ENCODE assay signal across 15 cellular contexts in genomic region chr13:71395053-71395452, GRCh38.
DNase-seq lines count a peak whose midpoint lies in the region; ATAC-seq and TF ChIP-seq lines count a peak whose summit lies in the region.
"Had no signal": no experiment of that assay in that cellular context is flagged by ENCODE, and none has a peak within 500 bp of the region (broad histone marks: within the 10 kb centered on the region; RNA-seq: fewer than 3 reads in every experiment).

No MANE protein-coding gene starts in this region.

- peaks cover 11% of the 10 kb centered on the region for H3K9me3 ChIP-seq in endodermal cell (ENCODE audit: control insufficient read depth, low read length)
- H3K9me3 ChIP-seq: A549, BE2C had no signal

- peaks cover 3% of the 10 kb centered on the region for H3K4me1 Mint-ChIP-seq in endodermal cell
- H3K4me1 Mint-ChIP-seq in nephron progenitor cell, result peaks cover 24% of the 10 kb centered on the region
- H3K4me1 Mint-ChIP-seq: CD4-positive, alpha-beta memory T cell; H9 had no signal

- H3K36me3 ChIP-seq in endodermal cell (ENCODE audit: control insufficient read depth, insufficient read depth, low read length), result no peaks in the 10 kb centered on the region
- H3K36me3 ChIP-seq: BE2C had no signal

- no peak overlapping the region for H3K9ac ChIP-seq in endodermal cell (ENCODE audit: extremely low read depth, low read length, poor library complexity, severe bottlenecking)

- H3K9me3 Mint-ChIP-seq in endodermal cell (peaks cover 11% of the 10 kb centered on the region), nephron progenitor cell (peaks cover 25% of the 10 kb centered on the region)
- H3K9me3 Mint-ChIP-seq in activated naive CD4-positive, alpha-beta T cell treated with anti-CD3 and anti-CD28 coated beads, Interleukin-2, amount 50 U/mL, for 72 hours, result no peaks in the 10 kb centered on the region

- no peaks in the 10 kb centered on the region for H3K27me3 Mint-ChIP-seq in endodermal cell (ENCODE audit: insufficient read depth)
- peaks cover 2% of the 10 kb centered on the region for H3K27me3 Mint-ChIP-seq in nephron progenitor cell (ENCODE audit: low read depth, poor library complexity)
- H3K27me3 Mint-ChIP-seq: CD4-positive, alpha-beta memory T cell had no signal

- H3K27ac Mint-ChIP-seq in endodermal cell (peak overlapping the region; percentile 48), nephron progenitor cell (peak overlapping the region; percentile 93)
- no peak overlapping the region for H3K27ac Mint-ChIP-seq in activated naive CD4-positive, alpha-beta T cell treated with anti-CD3 and anti-CD28 coated beads, Interleukin-2, amount 50 U/mL, for 72 hours
- H3K27ac Mint-ChIP-seq: CD4-positive, alpha-beta memory T cell; GM23338; H9 had no signal

- ATAC-seq in left ventricle myocardium superior (peak; percentile 53), GM21447 (IDR thresholded peaks at IDR 0.05; ENCODE audit: unreplicated experiment) (no peak)
- no peak for ATAC-seq in activated naive CD4-positive, alpha-beta T cell treated with anti-CD3 and anti-CD28 coated beads, Interleukin-2, amount 50 U/mL, for 72 hours
- ATAC-seq: A549, GM12878, GM23338, HepG2 had no signal

- H3K4me3 ChIP-seq in endodermal cell (ENCODE audit: low read length), result no peak overlapping the region
- H3K4me3 ChIP-seq: A549, GM12878, GM23338 had no signal

- H3K27ac ChIP-seq in endodermal cell (ENCODE audit: low read depth, low read length), result no peak overlapping the region
- H3K27ac ChIP-seq: A549, C4-2B had no signal

- WGBS in endodermal cell (ENCODE audit: insufficient coverage in 1 of 2, insufficient read length in 1 of 2), 2 experiments, result 90 to 97% methylated on average over 5 to 8 of the region's 8 CpGs

- H3K36me3 Mint-ChIP-seq in endodermal cell (ENCODE audit: low read depth), result no peaks in the 10 kb centered on the region
- H3K36me3 Mint-ChIP-seq in nephron progenitor cell (ENCODE audit: low read depth), result peaks cover 13% of the 10 kb centered on the region
- H3K36me3 Mint-ChIP-seq in activated naive CD4-positive, alpha-beta T cell treated with anti-CD3 and anti-CD28 coated beads, Interleukin-2, amount 50 U/mL, for 72 hours, result peaks cover 0 to 5% of the 10 kb centered on the region in 2 donors
- H3K36me3 Mint-ChIP-seq: CD4-positive, alpha-beta memory T cell had no signal

- TF ChIP-seq CTCF in endodermal cell (conservative IDR thresholded peaks at IDR 0.05) (no peak), nephron progenitor cell (IDR thresholded peaks at IDR 0.05) (no peak)

- no peaks in the 10 kb centered on the region for H3K27me3 ChIP-seq in endodermal cell (ENCODE audit: control insufficient read depth, insufficient read depth, low read length, poor library complexity, severe bottlenecking)
- H3K27me3 ChIP-seq: BE2C had no signal

- H3K4me3 Mint-ChIP-seq in endodermal cell (no peak overlapping the region), nephron progenitor cell (peak overlapping the region; percentile 29)
- H3K4me3 Mint-ChIP-seq: CD4-positive, alpha-beta memory T cell; GM23338; H9 had no signal

- intact Hi-C loops in left ventricle myocardium superior (cut with micrococcal nuclease), result no loop called here

- DNase-seq in endodermal cell (no peak), left ventricle myocardium superior (no peak), nephron progenitor cell (peak; percentile 8), NCI-H187 (lab: John Stamatoyannopoulos, UW) (no peak)
- DNase-seq in activated naive CD4-positive, alpha-beta T cell treated with anti-CD3 and anti-CD28 coated beads, Interleukin-2, amount 50 U/mL, for 72 hours (ENCODE audit: low spot score in 2 of 2), result no peak
- DNase-seq: BE2C; CD4-positive, alpha-beta memory T cell; DMS79; H9 had no signal

- no peaks in the 10 kb centered on the region for H3K4me1 ChIP-seq in endodermal cell (ENCODE audit: control insufficient read depth, insufficient read depth, low read length)
- H3K4me1 ChIP-seq: A549, BE2C had no signal

Comparison
In these comparisons a context has a peak if more than half of its experiments do, and no peak if none do; other contexts are left out.
1. H3K27ac Mint-ChIP-seq: peak in endodermal cell (single experiment) and nephron progenitor cell (single experiment); none in activated naive CD4-positive, alpha-beta T cell treated with anti-CD3 and anti-CD28 coated beads, Interleukin-2, amount 50 U/mL, for 72 hours (0 of 2).